Comparison of ENCODE assay signal across 16 cellular contexts in the genomic region with DNA sequence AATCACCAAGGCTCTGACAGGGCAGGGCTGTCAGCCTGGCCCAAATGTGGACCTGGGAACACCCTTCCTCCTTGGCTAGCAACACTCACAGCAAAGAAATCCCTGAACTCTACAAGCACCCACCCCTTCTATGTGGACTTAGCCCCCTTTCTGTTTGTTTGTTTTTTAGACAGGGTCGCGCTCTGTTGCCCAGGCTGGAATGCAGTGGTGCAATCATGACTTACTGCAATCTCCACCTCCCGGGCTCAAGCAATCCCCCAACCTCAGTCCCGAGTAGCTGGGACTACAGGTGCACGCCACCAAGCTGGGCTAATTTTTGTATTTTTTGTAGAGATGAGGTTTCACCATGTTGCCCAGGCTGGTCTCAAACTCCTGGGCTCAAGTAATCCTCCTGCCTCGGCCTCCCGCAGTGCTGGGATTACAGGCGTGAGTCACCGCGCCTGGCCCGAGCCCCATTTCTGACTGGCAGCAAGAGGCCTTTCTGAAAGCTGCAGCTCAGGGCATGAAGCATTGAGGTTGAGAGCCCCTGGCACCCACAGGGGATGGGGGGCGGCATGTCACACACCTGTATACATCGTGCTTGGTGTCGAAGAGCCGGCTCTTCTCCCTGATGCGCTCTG. TPM values are rescaled to one million over a fixed set of nuclear protein-coding genes. Genes with fewer than 3 reads are reported as not detected.
DNase-seq lines count a peak whose midpoint lies in the region; ATAC-seq and TF ChIP-seq lines count a peak whose summit lies in the region.
"Had no signal": no experiment of that assay in that cellular context is flagged by ENCODE, and none has a peak within 500 bp of the region (broad histone marks: within the 10 kb centered on the region; RNA-seq: fewer than 3 reads in every experiment).

No MANE protein-coding gene starts in this region.

- H3K4me1 Mint-ChIP-seq in type B pancreatic cell (ENCODE audit: unreplicated experiment): peaks cover 46% of the 10 kb centered on the region

- H3K36me3 ChIP-seq in ectodermal cell (ENCODE audit: control insufficient read depth, insufficient read depth, low read length) (no peaks in the 10 kb centered on the region), liver (ENCODE audit: control insufficient read depth in 4 of 4, insufficient read depth in 3 of 4, low read depth in 1 of 4, low read length in 3 of 4) (peaks cover 8 to 54% (median 28%) of the 10 kb centered on the region in 4 donors)
- H3K36me3 ChIP-seq: right atrium auricular region had no signal

- H3K27ac Mint-ChIP-seq in type B pancreatic cell: peak overlapping the region; percentile 90
- H3K27ac Mint-ChIP-seq: stimulated activated naive CD8-positive, alpha-beta T cell treated with anti-CD3 and anti-CD28 coated beads, Interleukin-15, Interleukin-2, amounts not matched to agents 100 ng/mL and 50 ng/mL, for 24 hours had no signal

- H3K9me3 ChIP-seq in ectodermal cell (ENCODE audit: control insufficient read depth, low read length) (no peaks in the 10 kb centered on the region), liver (ENCODE audit: control insufficient read depth in 4 of 4, low read length in 3 of 4) (no peaks in the 10 kb centered on the region)
- H3K9me3 ChIP-seq: Peyer's patch, right atrium auricular region had no signal

- DNase-seq in Right ventricle myocardium superior (peak; percentile 19), Right ventricle myocardium inferior (ENCODE audit: missing footprints) (no peak), type B pancreatic cell (ENCODE audit: extremely low spot score, unreplicated experiment) (no peak), mucosa of gallbladder (ENCODE audit: low spot score) (no peak)
- DNase-seq: activated CD4-positive, alpha-beta T cell treated with anti-CD3 and anti-CD28 coated beads for 48 hours; activated CD8-positive, alpha-beta memory T cell treated with anti-CD3 and anti-CD28 coated beads, Interleukin-2, amount 50 U/mL, for 4 hours; midbrain; NCI-H748 treated with DMSO at 0.1 percent for 48 hours had no signal

- intact Hi-C loops in Right ventricle myocardium superior (cut with DNase I): no loop called here
- intact Hi-C loops in Right ventricle myocardium inferior (cut with DNase I): no loop called here

- H3K4me3 ChIP-seq in ectodermal cell (ENCODE audit: insufficient read depth, low read depth, low read length) (no peak overlapping the region), liver (ENCODE audit: low read depth in 1 of 3, low read length in 3 of 3) (no peak overlapping the region)
- H3K4me3 ChIP-seq: Peyer's patch, right atrium auricular region had no signal

- H3K27me3 ChIP-seq in ectodermal cell (ENCODE audit: control insufficient read depth, insufficient read depth, low read length, poor library complexity, severe bottlenecking) (peaks cover 8% of the 10 kb centered on the region), liver (ENCODE audit: control insufficient read depth in 4 of 4, insufficient read depth in 4 of 4, low read length in 3 of 4) (no peaks in the 10 kb centered on the region)
- H3K27me3 ChIP-seq: Peyer's patch, right atrium auricular region had no signal

- no peaks in the 10 kb centered on the region for H3K27me3 Mint-ChIP-seq in type B pancreatic cell
- H3K27me3 Mint-ChIP-seq: stimulated activated naive CD8-positive, alpha-beta T cell treated with anti-CD3 and anti-CD28 coated beads, Interleukin-15, Interleukin-2, amounts not matched to agents 100 ng/mL and 50 ng/mL, for 24 hours had no signal

- no peak overlapping the region for H3K9ac ChIP-seq in liver (ENCODE audit: low read depth in 1 of 2, low read length in 2 of 2)

- H3K36me3 Mint-ChIP-seq in type B pancreatic cell: no peaks in the 10 kb centered on the region

- WGBS in ectodermal cell, 2 experiments: 86 to 90% methylated on average over 16 of the region's 16 CpGs
- 79% methylated on average over 16 of the region's 16 CpGs for WGBS in liver

- TF ChIP-seq RAD21 in liver (IDR thresholded peaks at IDR 0.05): peak in 1 of 2 donors; percentile 44

- no peak for ATAC-seq in Right ventricle myocardium superior (ENCODE audit: poor library complexity)
- ATAC-seq in Right ventricle myocardium inferior: no peak
- ATAC-seq in GM21528 (IDR thresholded peaks at IDR 0.05; ENCODE audit: low FRiP score, unreplicated experiment): no peak
- no peak for ATAC-seq in HG03520 (IDR thresholded peaks at IDR 0.05; ENCODE audit: unreplicated experiment)

- peak overlapping the region; percentile 77 for H3K4me3 Mint-ChIP-seq in type B pancreatic cell
- H3K4me3 Mint-ChIP-seq: neural crest cell; stimulated activated naive CD8-positive, alpha-beta T cell treated with anti-CD3 and anti-CD28 coated beads, Interleukin-15, Interleukin-2, amounts not matched to agents 100 ng/mL and 50 ng/mL, for 24 hours had no signal

- H3K27ac ChIP-seq in ectodermal cell (ENCODE audit: insufficient read depth, low read depth, low read length, poor library complexity, severe bottlenecking) (peak overlapping the region; percentile 64), liver (ENCODE audit: low read depth in 1 of 2, low read length in 2 of 2) (no peak overlapping the region)
- H3K27ac ChIP-seq: Peyer's patch, right atrium auricular region had no signal

- no peaks in the 10 kb centered on the region for H3K9me3 Mint-ChIP-seq in type B pancreatic cell
- H3K9me3 Mint-ChIP-seq: neural crest cell; stimulated activated naive CD8-positive, alpha-beta T cell treated with anti-CD3 and anti-CD28 coated beads, Interleukin-15, Interleukin-2, amounts not matched to agents 100 ng/mL and 50 ng/mL, for 24 hours had no signal

- TF ChIP-seq CTCF in liver (IDR thresholded peaks at IDR 0.05; ENCODE audit: low read depth, low read length, missing input control) (no peak), type B pancreatic cell (conservative IDR thresholded peaks at IDR 0.05) (no peak)

- H3K4me1 ChIP-seq in ectodermal cell (ENCODE audit: control insufficient read depth, insufficient read depth, low read length): peaks cover 50% of the 10 kb centered on the region
- H3K4me1 ChIP-seq in liver (ENCODE audit: control insufficient read depth in 4 of 4, insufficient read depth in 4 of 4, low read length in 3 of 4): peaks cover 5 to 29% (median 25%) of the 10 kb centered on the region in 4 donors

TF ChIP-seq in liver, 16 proteins besides CTCF, POLR2A, EP300 and RAD21:
- TF ChIP-seq HNF4A (conservative IDR thresholded peaks at IDR 0.05) (peak; percentile 85 to 86), SP1 (IDR thresholded peaks at IDR 0.05) (peak; percentile 76), HNF4G (IDR thresholded peaks at IDR 0.05) (peak; percentile 24), FOXA1 (IDR thresholded peaks at IDR 0.05) (peak; percentile 53), RXRA (IDR thresholded peaks at IDR 0.05) (peak; percentile 78 to 85), GABPA (IDR thresholded peaks at IDR 0.05 in 1 of 2, conservative IDR thresholded peaks at IDR 0.05 in 1 of 2) (peak in 1 of 2 donors; percentile 31), FOXA2 (IDR thresholded peaks at IDR 0.05) (peak; percentile 66), NR2F2 (IDR thresholded peaks at IDR 0.05) (no peak)
- TF ChIP-seq, protein P1, sequence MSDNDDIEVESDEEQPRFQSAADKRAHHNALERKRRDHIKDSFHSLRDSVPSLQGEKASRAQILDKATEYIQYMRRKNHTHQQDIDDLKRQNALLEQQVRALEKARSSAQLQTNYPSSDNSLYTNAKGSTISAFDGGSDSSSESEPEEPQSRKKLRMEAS (IDR thresholded peaks at IDR 0.05): no peak

RNA-seq across cellular contexts. Expression of a gene that starts 16.2 kb away (rescaled TPM):
- total RNA-seq in Right ventricle myocardium superior (0.08 TPM), Right ventricle myocardium inferior (0.08 TPM), liver (10 to 100 TPM in 1 of 2 donors, 1 to 10 TPM in 1; 9.9 to 22.6 TPM), type B pancreatic cell (ENCODE audit: low replicate concordance) (13.7 and 30.3 TPM in 2 replicates), mucosa of gallbladder (56.6 TPM)
- polyA plus RNA-seq in ectodermal cell (2013, experiment 1 of 4): 3.4 TPM
- 3.1 TPM for polyA plus RNA-seq in ectodermal cell (2013, experiment 2 of 4)
- 2.2 TPM for polyA plus RNA-seq in ectodermal cell (2013, experiment 3 of 4)
- polyA plus RNA-seq in ectodermal cell (2013, experiment 4 of 4): 2.9 TPM
- polyA plus RNA-seq in liver: 1 to 10 TPM; 4.7 to 7.2 TPM
- total RNA-seq: neural crest cell had no signal

Comparison
In these comparisons a context has a peak if more than half of its experiments do, and no peak if none do; other contexts are left out.
1. RNA of a gene that starts 16.2 kb away (total RNA-seq): 56.6 TPM in mucosa of gallbladder (single experiment), 9.9 to 22.6 TPM in liver and 13.7 to 30.3 TPM in type B pancreatic cell; 0.08 TPM in Right ventricle myocardium inferior (single experiment) and 0.08 TPM in Right ventricle myocardium superior (single experiment); every median in the first group is over 10 times any median in the second.